Comparison of ENCODE assay signal across 14 cellular contexts in genomic region chr19:48502720-48503018, GRCh38. TPM values are rescaled to one million over a fixed set of nuclear protein-coding genes. Genes with fewer than 3 reads are reported as not detected.
A peak's percentile ranks its signal among the peaks of the same experiment; 100 is the strongest.
DNase-seq lines count a peak whose midpoint lies in the region; ATAC-seq and TF ChIP-seq lines count a peak whose summit lies in the region.
"Had no signal": no experiment of that assay in that cellular context is flagged by ENCODE, and none has a peak within 500 bp of the region (broad histone marks: within the 10 kb centered on the region; RNA-seq: fewer than 3 reads in every experiment).

No MANE protein-coding gene starts in this region.

- POLR2A ChIA-PET in naive thymus-derived CD8-positive, alpha-beta T cell (lab: Charles Lee): interaction anchor here (0.6 to 1.1 kb wide), 6 partner anchors 8 to 117 kb away, joined by 3 to 9 read pairs (median 5); partner anchors contain the start of gene SPHK2

- peaks cover 0 to 5% (median 3%) of the 10 kb centered on the region in 5 donors for H3K27me3 Mint-ChIP-seq in naive thymus-derived CD8-positive, alpha-beta T cell
- H3K27me3 Mint-ChIP-seq in HFFc6 (ENCODE audit: insufficient read depth): peaks cover 20% of the 10 kb centered on the region

- H3K9me3 ChIP-seq in HUES6 (ENCODE audit: control insufficient read depth, insufficient read depth, low read depth, low read length): no peaks in the 10 kb centered on the region
- H3K9me3 ChIP-seq in duodenal mucosa (ENCODE audit: control insufficient read depth in 1 of 2, low read length in 2 of 2): no peaks in the 10 kb centered on the region
- H3K9me3 ChIP-seq: heart right ventricle, uterus had no signal

- no peaks in the 10 kb centered on the region for H3K36me3 ChIP-seq in HUES6 (ENCODE audit: control insufficient read depth, insufficient read depth, low read length)
- no peaks in the 10 kb centered on the region for H3K36me3 ChIP-seq in duodenal mucosa (ENCODE audit: control insufficient read depth in 1 of 2, insufficient read depth in 2 of 2, low read length in 2 of 2)
- H3K36me3 ChIP-seq: heart right ventricle, uterus had no signal

- no peaks in the 10 kb centered on the region for H3K9me3 Mint-ChIP-seq in naive thymus-derived CD8-positive, alpha-beta T cell
- H3K9me3 Mint-ChIP-seq in HFFc6: no peaks in the 10 kb centered on the region
- H3K9me3 Mint-ChIP-seq: activated naive CD4-positive, alpha-beta T cell treated with anti-CD3 and anti-CD28 coated beads, Interleukin-2, amount 10 ng/mL, durations not matched to agents 7 days and 5 days had no signal

- no peak for TF ChIP-seq CTCF in C4-2B (conservative IDR thresholded peaks at IDR 0.05)
- no peak for TF ChIP-seq CTCF in HFFc6 (IDR thresholded peaks at IDR 0.05)

- H3K27ac ChIP-seq in C4-2B: peak overlapping the region; percentile 33
- H3K27ac ChIP-seq in HUES6 (ENCODE audit: low read depth, low read length): no peak overlapping the region
- no peak overlapping the region for H3K27ac ChIP-seq in duodenal mucosa (ENCODE audit: low read depth, low read length)
- H3K27ac ChIP-seq: heart right ventricle, uterus had no signal

- H3K27ac Mint-ChIP-seq in naive thymus-derived CD8-positive, alpha-beta T cell: peak overlapping the region in 8 of 10 donors; percentile 1 to 88 (median 42)
- H3K27ac Mint-ChIP-seq in HFFc6: no peak overlapping the region
- H3K27ac Mint-ChIP-seq: activated CD8-positive, alpha-beta memory T cell treated with anti-CD3 and anti-CD28 coated beads, Interleukin-2, amount 10 ng/mL, durations not matched to agents 7 days and 5 days; activated naive CD4-positive, alpha-beta T cell treated with anti-CD3 and anti-CD28 coated beads, Interleukin-2, amount 10 ng/mL, durations not matched to agents 7 days and 5 days had no signal

- peaks cover 14 to 33% (median 24%) of the 10 kb centered on the region in 4 donors for H3K4me1 Mint-ChIP-seq in naive thymus-derived CD8-positive, alpha-beta T cell
- no peaks in the 10 kb centered on the region for H3K4me1 Mint-ChIP-seq in HFFc6 (ENCODE audit: low read depth)

- DNase-seq in naive thymus-derived CD8-positive, alpha-beta T cell: no peak
- no peak for DNase-seq in HFFc6
- DNase-seq: heart right ventricle had no signal

- peak overlapping the region in 8 of 10 donors; percentile 1 to 91 (median 66) for H3K4me3 Mint-ChIP-seq in naive thymus-derived CD8-positive, alpha-beta T cell
- no peak overlapping the region for H3K4me3 Mint-ChIP-seq in HFFc6
- H3K4me3 Mint-ChIP-seq: activated CD8-positive, alpha-beta memory T cell treated with anti-CD3 and anti-CD28 coated beads, Interleukin-2, amount 10 ng/mL, durations not matched to agents 7 days and 5 days had no signal

- no peaks in the 10 kb centered on the region for H3K27me3 ChIP-seq in HUES6 (ENCODE audit: control insufficient read depth, insufficient read depth, low read length)
- peaks cover 7 to 8% of the 10 kb centered on the region in 2 donors for H3K27me3 ChIP-seq in duodenal mucosa (ENCODE audit: control insufficient read depth in 1 of 2, insufficient read depth in 2 of 2, low read length in 2 of 2)

- H3K36me3 Mint-ChIP-seq in naive thymus-derived CD8-positive, alpha-beta T cell: peaks cover 0 to 10% (median 0%) of the 10 kb centered on the region in 3 donors
- no peaks in the 10 kb centered on the region for H3K36me3 Mint-ChIP-seq in HFFc6 (ENCODE audit: low read depth)
- H3K36me3 Mint-ChIP-seq: activated CD8-positive, alpha-beta memory T cell treated with anti-CD3 and anti-CD28 coated beads, Interleukin-2, amount 10 ng/mL, durations not matched to agents 7 days and 5 days; activated naive CD4-positive, alpha-beta T cell treated with anti-CD3 and anti-CD28 coated beads, Interleukin-2, amount 10 ng/mL, durations not matched to agents 7 days and 5 days had no signal

- no peak overlapping the region for H3K9ac ChIP-seq in HUES6 (ENCODE audit: low read length)
- H3K9ac ChIP-seq in duodenal mucosa (ENCODE audit: low read depth in 1 of 2, low read length in 2 of 2): peak overlapping the region; percentile 39 to 57

- H3K4me3 ChIP-seq in HUES6 (ENCODE audit: low read depth, low read length) (peak overlapping the region; percentile 53), duodenal mucosa (ENCODE audit: low read depth in 1 of 2, low read length in 2 of 2) (peak overlapping the region; percentile 52 to 60)
- H3K4me3 ChIP-seq: heart right ventricle, uterus had no signal

- ATAC-seq in naive thymus-derived CD8-positive, alpha-beta T cell: no peak
- no peak for ATAC-seq in GM18870 (IDR thresholded peaks at IDR 0.05; ENCODE audit: unreplicated experiment)
- ATAC-seq in HG02798 (IDR thresholded peaks at IDR 0.05; ENCODE audit: poor library complexity, unreplicated experiment): no peak
- ATAC-seq in HG02610 (IDR thresholded peaks at IDR 0.05; ENCODE audit: unreplicated experiment): no peak

- H3K4me1 ChIP-seq in HUES6 (ENCODE audit: control insufficient read depth, insufficient read depth, low read length) (peaks cover 10% of the 10 kb centered on the region), duodenal mucosa (ENCODE audit: control insufficient read depth in 1 of 2, insufficient read depth in 2 of 2, low read length in 2 of 2) (peaks cover 4 to 13% of the 10 kb centered on the region in 2 donors)
- H3K4me1 ChIP-seq: uterus had no signal

RNA-seq across cellular contexts. Expression of gene LMTK3, which starts 9.0 kb away (rescaled TPM):
- total RNA-seq in naive thymus-derived CD8-positive, alpha-beta T cell: 10 to 100 TPM; 21.4 to 21.5 TPM
- under 1 TPM in 1 of 3 donors, not detected in 2; 0.15 TPM for polyA plus RNA-seq in naive thymus-derived CD8-positive, alpha-beta T cell
- under 1 TPM; 0.21 to 0.88 (median 0.60) TPM for total RNA-seq in HFFc6 (2021; fragmentation: NEBNext Ultra II Directional; extraction: Animal tissue kit (Norgen Biotek cat#: 25700))
- total RNA-seq: lung microvascular endothelial cell had no signal

RNA-seq across cellular contexts. Expression of gene CYTH2, which starts 33.5 kb away (rescaled TPM):
- total RNA-seq in naive thymus-derived CD8-positive, alpha-beta T cell: 10 to 100 TPM; 72.2 to 77.7 TPM
- polyA plus RNA-seq in naive thymus-derived CD8-positive, alpha-beta T cell: 10 to 100 TPM; 20.5 to 32.0 (median 28.2) TPM
- total RNA-seq in HFFc6 (2021; fragmentation: NEBNext Ultra II Directional; extraction: Animal tissue kit (Norgen Biotek cat#: 25700)): 10 to 100 TPM; 46.2 to 49.5 (median 47.1) TPM

RNA-seq across cellular contexts. Expression of gene KCNJ14, which starts 47.3 kb away (rescaled TPM):
- total RNA-seq in naive thymus-derived CD8-positive, alpha-beta T cell: 1 to 10 TPM; 2.7 to 2.9 TPM
- polyA plus RNA-seq in naive thymus-derived CD8-positive, alpha-beta T cell: under 1 TPM in 2 of 3 donors, not detected in 1; 0.39 to 0.42 TPM
- total RNA-seq in HFFc6 (2021; fragmentation: NEBNext Ultra II Directional; extraction: Animal tissue kit (Norgen Biotek cat#: 25700)): under 1 TPM; 0.33 to 0.90 (median 0.51) TPM

RNA-seq across cellular contexts. Expression of gene SULT2B1, which starts 49.3 kb away (rescaled TPM):
- not detected for total RNA-seq in naive thymus-derived CD8-positive, alpha-beta T cell
- under 1 TPM in 1 of 3 donors, not detected in 2; 0.18 TPM for polyA plus RNA-seq in naive thymus-derived CD8-positive, alpha-beta T cell
- total RNA-seq in HFFc6 (2021; fragmentation: NEBNext Ultra II Directional; extraction: Animal tissue kit (Norgen Biotek cat#: 25700)): under 1 TPM in 1 of 6 experiments, not detected in 5; 0.33 TPM
- total RNA-seq: activated CD8-positive, alpha-beta memory T cell treated with anti-CD3 and anti-CD28 coated beads, Interleukin-2, amount 10 ng/mL, durations not matched to agents 7 days and 5 days; G401; lung microvascular endothelial cell had no signal

RNA-seq across cellular contexts. Expression of gene GRWD1, which starts 56.9 kb away (rescaled TPM):
- total RNA-seq in naive thymus-derived CD8-positive, alpha-beta T cell: 10 to 100 TPM; 39.1 to 41.2 TPM
- 10 to 100 TPM; 32.9 to 59.9 (median 40.3) TPM for polyA plus RNA-seq in naive thymus-derived CD8-positive, alpha-beta T cell
- 10 to 100 TPM; 36.2 to 53.5 (median 41.7) TPM for total RNA-seq in HFFc6 (2021; fragmentation: NEBNext Ultra II Directional; extraction: Animal tissue kit (Norgen Biotek cat#: 25700))

Comparison
In these comparisons a context has a peak if more than half of its experiments do, and no peak if none do; other contexts are left out.
1. RNA of gene LMTK3, which starts 9.0 kb away (total RNA-seq): 21.4 to 21.5 TPM in naive thymus-derived CD8-positive, alpha-beta T cell; 0.21 to 0.88 TPM in HFFc6; every median in the first group is over 10 times any median in the second.